In genomic region chr1:58755468-58755872, GRCh38 we compare ENCODE assay signal across 1 cellular context.
TF ChIP-seq lines count a peak whose summit lies in the region.

No MANE protein-coding gene starts in this region.

TF ChIP-seq in HepG2, 621 proteins besides CTCF, POLR2A, EP300 and RAD21 (continued from another document and continues in another):
- TF ChIP-seq MYPOP (CRISPR knock-in tag; IDR thresholded peaks at IDR 0.05) (no peak), ZNF333 (CRISPR knock-in tag; IDR thresholded peaks at IDR 0.05; ENCODE audit: borderline replicate concordance) (0 out of 2 replicates have a peak, but pooled peaks have one; percentile 37), CENPX (CRISPR knock-in tag; IDR thresholded peaks at IDR 0.05) (no peak), ERF (CRISPR knock-in tag; IDR thresholded peaks at IDR 0.05) (peak; percentile 93), TEAD2 (CRISPR knock-in tag; IDR thresholded peaks at IDR 0.05) (no peak), ZNF256 (CRISPR knock-in tag; conservative IDR thresholded peaks at IDR 0.05) (no peak), ZNF543 (CRISPR knock-in tag; IDR thresholded peaks at IDR 0.05) (no peak), EEA1 (CRISPR knock-in tag; IDR thresholded peaks at IDR 0.05; ENCODE audit: borderline replicate concordance) (no peak), ZBTB14 (CRISPR knock-in tag; IDR thresholded peaks at IDR 0.05) (no peak), U2AF2 (IDR thresholded peaks at IDR 0.05; ENCODE audit: low read depth, low read length) (no peak), ZSCAN9 (CRISPR knock-in tag; IDR thresholded peaks at IDR 0.05; ENCODE audit: borderline replicate concordance) (peak; percentile 89), ZNF343 (CRISPR knock-in tag; IDR thresholded peaks at IDR 0.05) (no peak), YEATS2 (CRISPR knock-in tag; IDR thresholded peaks at IDR 0.05; ENCODE audit: borderline replicate concordance) (peak; percentile 65; the same call in 1 of the 2 replicates), HNF1B (CRISPR knock-in tag; IDR thresholded peaks at IDR 0.05) (no peak), ZBTB37 (CRISPR knock-in tag; IDR thresholded peaks at IDR 0.05) (peak; percentile 44; the same call in 1 of the 2 replicates), ZNF260 (CRISPR knock-in tag; IDR thresholded peaks at IDR 0.05; ENCODE audit: borderline replicate concordance, low read depth) (no peak), ZNF839 (CRISPR knock-in tag; IDR thresholded peaks at IDR 0.05; ENCODE audit: borderline replicate concordance) (no peak), PITX1 (CRISPR knock-in tag; IDR thresholded peaks at IDR 0.05) (no peak), ZNF687 (CRISPR knock-in tag; IDR thresholded peaks at IDR 0.05) (peak; percentile 85; the same call in 1 of the 2 replicates), FOXA1 (IDR thresholded peaks at IDR 0.05) (no peak), FOXA1 (CRISPR knock-in tag; IDR thresholded peaks at IDR 0.05) (0 out of 2 replicates have a peak, but pooled peaks have one; percentile 20), ZMAT3 (CRISPR knock-in tag; conservative IDR thresholded peaks at IDR 0.05) (peak; percentile 76), KAT8 (CRISPR knock-in tag; IDR thresholded peaks at IDR 0.05) (peak; percentile 73; the same call in 1 of the 2 replicates), ZNF615 (CRISPR knock-in tag; IDR thresholded peaks at IDR 0.05; ENCODE audit: borderline replicate concordance) (no peak), JARID2 (CRISPR knock-in tag; IDR thresholded peaks at IDR 0.05; ENCODE audit: insufficient replicate concordance) (no peak), ESRRA (CRISPR knock-in tag; IDR thresholded peaks at IDR 0.05; ENCODE audit: low read depth) (peak; percentile 75), ZBTB2 (CRISPR knock-in tag; IDR thresholded peaks at IDR 0.05; ENCODE audit: low read depth) (peak; percentile 65; the same call in 1 of the 2 replicates), SALL1 (CRISPR knock-in tag; IDR thresholded peaks at IDR 0.05) (peak; percentile 90), TFDP2 (CRISPR knock-in tag; IDR thresholded peaks at IDR 0.05) (0 out of 2 replicates have a peak, but pooled peaks have one; percentile 33), FOSL1 (CRISPR knock-in tag; IDR thresholded peaks at IDR 0.05; ENCODE audit: borderline replicate concordance) (peak; percentile 95), GATAD1 (CRISPR knock-in tag; IDR thresholded peaks at IDR 0.05) (peak; percentile 73), GTF2F1 (IDR thresholded peaks at IDR 0.05; ENCODE audit: low read length) (no peak), POLR2G (IDR thresholded peaks at IDR 0.05; ENCODE audit: low read depth, low read length) (peak; percentile 38; the same call in 1 of the 2 replicates), HDAC1 (CRISPR knock-in tag; IDR thresholded peaks at IDR 0.05) (0 out of 2 replicates have a peak, but pooled peaks have one; percentile 50), PRPF4 (IDR thresholded peaks at IDR 0.05; ENCODE audit: low read depth, low read length, poor library complexity, severe bottlenecking) (no peak), MTA1 (CRISPR knock-in tag; IDR thresholded peaks at IDR 0.05; ENCODE audit: borderline replicate concordance) (no peak), RCOR2 (CRISPR knock-in tag; IDR thresholded peaks at IDR 0.05) (peak; percentile 78), ZNF331 (CRISPR knock-in tag; IDR thresholded peaks at IDR 0.05) (peak; percentile 58; the same call in 1 of the 2 replicates), ZNF205 (CRISPR knock-in tag; IDR thresholded peaks at IDR 0.05) (no peak), FOXO1 (CRISPR knock-in tag; IDR thresholded peaks at IDR 0.05) (peak; percentile 20; the same call in 1 of the 2 replicates), ZNF441 (CRISPR knock-in tag; IDR thresholded peaks at IDR 0.05; ENCODE audit: borderline replicate concordance) (peak; percentile 87), ZNF569 (CRISPR knock-in tag; IDR thresholded peaks at IDR 0.05; ENCODE audit: borderline replicate concordance) (no peak), ZSCAN30 (CRISPR knock-in tag; IDR thresholded peaks at IDR 0.05) (no peak), ZNF678 (CRISPR knock-in tag; IDR thresholded peaks at IDR 0.05) (no peak), ZBTB34 (CRISPR knock-in tag; IDR thresholded peaks at IDR 0.05) (no peak), BCLAF1 (IDR thresholded peaks at IDR 0.05) (no peak), ATF3 (CRISPR knock-in tag; IDR thresholded peaks at IDR 0.05) (peak; percentile 96), ZNF878 (CRISPR knock-in tag; IDR thresholded peaks at IDR 0.05) (peak; percentile 70; the same call in 1 of the 2 replicates), ZSCAN21 (CRISPR knock-in tag; IDR thresholded peaks at IDR 0.05; ENCODE audit: borderline replicate concordance) (peak; percentile 70; the same call in 1 of the 2 replicates), CREB1 (IDR thresholded peaks at IDR 0.05) (no peak), CREB1 (CRISPR knock-in tag; IDR thresholded peaks at IDR 0.05) (peak; percentile 76)
